13 cellular contexts compared by ENCODE assay signal in genomic region chr1:65729308-65729707, GRCh38.
"Had no signal": no experiment of that assay in that cellular context is flagged by ENCODE, and none has a peak within 500 bp of the region (broad histone marks: within the 10 kb centered on the region; RNA-seq: fewer than 3 reads in every experiment).

No MANE protein-coding gene starts in this region.

- DNase-seq: effector CD4-positive, alpha-beta T cell; endodermal cell; erythroblast; foreskin keratinocyte; immature natural killer cell; left ventricle myocardium inferior; lower lobe of right lung; occipital lobe; pancreas; right cardiac atrium; stimulated activated CD4-positive, alpha-beta T cell treated with anti-CD3 and anti-CD28 coated beads, Interleukin-2, amount 100 ng/mL, for 48 hours; stimulated activated naive CD4-positive, alpha-beta T cell treated with Interleukin-2 at 50 U/mL for 16 hours; uterus had no signal
